8 cellular contexts compared by ENCODE assay signal in genomic region chr12:113965951-113966797, GRCh38.
DNase-seq lines count a peak whose midpoint lies in the region; ATAC-seq lines count a peak whose summit lies in the region.

RBM19 (minus strand) TSS chr12:113966325; CDS start chr12:113966227, 98 bp downstream.

- H3K4me3 Mint-ChIP-seq in central memory CD8-positive, alpha-beta T cell = peak within 1 kb of the TSS; percentile 95

- no peaks in the 10 kb centered on the region for H3K9me3 Mint-ChIP-seq in central memory CD8-positive, alpha-beta T cell

- ATAC-seq in GM19035 (IDR thresholded peaks at IDR 0.05; ENCODE audit: unreplicated experiment) (peak; percentile 96), HG03354 (IDR thresholded peaks at IDR 0.05; ENCODE audit: poor library complexity, severe bottlenecking, unreplicated experiment) (peak; percentile 98)
- peak; percentile 98 for ATAC-seq in central memory CD8-positive, alpha-beta T cell (replicated peaks; ENCODE audit: extremely low read depth, poor library complexity, severe bottlenecking)

- peak within 1 kb of the TSS; percentile 96 for H3K27ac Mint-ChIP-seq in central memory CD8-positive, alpha-beta T cell (ENCODE audit: low read depth)

- H3K36me3 Mint-ChIP-seq in central memory CD8-positive, alpha-beta T cell (ENCODE audit: insufficient read depth) = peaks cover 10% of the 10 kb centered on the region

- peaks cover 37% of the 10 kb centered on the region for H3K4me1 Mint-ChIP-seq in central memory CD8-positive, alpha-beta T cell

- no peaks in the 10 kb centered on the region for H3K27me3 Mint-ChIP-seq in central memory CD8-positive, alpha-beta T cell

- peak; percentile 91 to 94 for DNase-seq in AML-193 (lab: John Stamatoyannopoulos, UW)
- DNase-seq in NCI-H446 (lab: John Stamatoyannopoulos, UW) = peak; percentile 93 to 98
- peak; percentile 98 for DNase-seq in activated CD4-positive, CD25-positive, alpha-beta regulatory T cell treated with anti-CD3 and anti-CD28 coated beads, Interleukin-2, amount 50 U/mL, for 16 hours (ENCODE audit: low read depth, low spot score)
- DNase-seq in central memory CD8-positive, alpha-beta T cell (ENCODE audit: low spot score in 2 of 2) = peak; percentile 96
- DNase-seq in iris pigment epithelial cell (ENCODE audit: low read depth) = peak; percentile 97
- DNase-seq in stimulated activated CD4-positive, alpha-beta T cell treated with anti-CD3 and anti-CD28 coated beads, Interleukin-12 subunit alpha, Interleukin-12 subunit beta, amount 100 ng/mL, for 24 hours (ENCODE audit: low read depth in 2 of 2) = peak; percentile 94 to 96

Comparison
In these comparisons a context has a peak if more than half of its experiments do, and no peak if none do; other contexts are left out.
1. Peak in every context shown above with its lines: DNase-seq and ATAC-seq.